ENCODE assay signal across 8 cellular contexts in the genomic region with DNA sequence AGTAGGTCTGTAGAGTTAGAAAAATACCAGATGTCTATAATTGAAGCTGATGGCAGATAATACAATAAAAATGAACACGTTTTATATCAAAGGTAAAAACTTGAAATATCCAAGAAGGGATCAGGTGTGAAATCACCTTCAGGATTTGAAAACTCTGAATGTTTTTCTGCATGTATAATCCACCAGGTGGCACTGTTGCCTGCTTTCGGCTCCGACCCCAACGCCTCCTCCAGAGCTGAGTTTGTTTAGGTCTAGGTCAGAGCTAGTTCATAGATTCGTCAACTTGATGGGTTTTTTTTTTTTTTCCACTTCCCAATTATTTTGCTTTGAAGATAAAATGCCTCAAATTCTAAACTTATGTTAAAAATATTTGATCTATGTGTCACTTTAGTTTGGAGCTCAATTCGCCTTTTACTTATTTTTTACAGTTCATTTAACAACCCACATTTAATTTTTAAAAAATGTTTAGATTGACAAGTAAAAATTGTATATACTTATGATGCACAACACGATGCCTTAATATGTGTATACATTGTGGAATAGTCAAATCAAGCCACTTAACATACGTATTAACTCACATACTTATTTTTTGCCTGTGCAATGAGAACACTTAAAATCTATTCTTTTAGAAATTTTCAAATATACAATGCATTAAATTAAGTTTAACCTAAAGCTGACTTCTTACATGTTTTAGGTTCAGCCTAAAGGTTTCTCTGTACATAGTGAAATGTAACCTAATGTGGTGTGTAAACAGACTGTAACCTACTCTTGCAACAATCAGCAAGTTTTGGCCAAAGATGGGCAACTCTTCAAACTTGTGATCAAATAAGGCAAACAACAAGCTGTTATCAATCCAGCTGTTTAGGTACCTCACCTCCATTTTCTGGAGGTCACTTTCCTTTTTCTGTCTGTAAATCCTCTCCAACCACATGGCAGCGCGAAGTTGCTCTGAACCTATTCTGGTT. TPM values are rescaled to one million over a fixed set of nuclear protein-coding genes. Genes with fewer than 3 reads are reported as not detected.
A peak's percentile ranks its signal among the peaks of the same experiment; 100 is the strongest.
DNase-seq lines count a peak whose midpoint lies in the region; ATAC-seq, FAIRE-seq and TF ChIP-seq lines count a peak whose summit lies in the region.

No MANE protein-coding gene starts in this region.

- H3K36me3 ChIP-seq in bronchial epithelial cell (ENCODE audit: control insufficient read depth, insufficient read depth, low read length) (no peaks in the 10 kb centered on the region), kidney (ENCODE audit: control insufficient read depth in 1 of 2, insufficient read depth in 2 of 2, low read length in 2 of 2) (no peaks in the 10 kb centered on the region)

- H3K4me1 ChIP-seq in kidney (ENCODE audit: control insufficient read depth in 1 of 2, insufficient read depth in 1 of 2, low read depth in 1 of 2, low read length in 2 of 2): no peaks in the 10 kb centered on the region

- peak; percentile 52 for TF ChIP-seq CTCF in GM20000 (IDR thresholded peaks at IDR 0.05; ENCODE audit: extremely low read depth, missing control alignments)
- TF ChIP-seq CTCF in WI38 (IDR thresholded peaks at IDR 0.05; ENCODE audit: low read depth, low read length): peak; percentile 51
- TF ChIP-seq CTCF in bronchial epithelial cell (IDR thresholded peaks at IDR 0.05; ENCODE audit: insufficient read depth, low read length, severe bottlenecking): peak; percentile 68
- TF ChIP-seq CTCF in kidney (IDR thresholded peaks at IDR 0.05; ENCODE audit: borderline replicate concordance, extremely low read depth, insufficient read depth): peak; percentile 87

- DNase-seq in CD1c-positive myeloid dendritic cell (ENCODE audit: extremely low spot score) (peak; percentile 65), GM20000 (ENCODE audit: low spot score) (peak; percentile 56), NCI-H2029 treated with DMSO at 0.1 percent for 48 hours (lab: John Stamatoyannopoulos, UW) (peak; percentile 63), bronchial epithelial cell (ENCODE audit: low read depth) (peak; percentile 37), kidney (peak; percentile 79)
- peak; percentile 56 to 63 for DNase-seq in stimulated activated CD4-positive, alpha-beta T cell treated with anti-CD3 and anti-CD28 coated beads, Interleukin-2, amount 100 ng/mL, for 24 hours

- FAIRE-seq in bronchial epithelial cell (lab: Jason Lieb, UNC): no peak
- FAIRE-seq in kidney (lab: Jason Lieb, UNC): peak; percentile 97

- H3K9me3 ChIP-seq in kidney (ENCODE audit: control insufficient read depth in 1 of 2, low read length in 2 of 2): no peaks in the 10 kb centered on the region

- no peaks in the 10 kb centered on the region for H3K27me3 ChIP-seq in bronchial epithelial cell (ENCODE audit: control insufficient read depth, insufficient read depth, low read length)

- H3K4me3 ChIP-seq in WI38 (ENCODE audit: low read depth, low read length) (no peak overlapping the region), bronchial epithelial cell (ENCODE audit: low read depth, low read length) (no peak overlapping the region), kidney (ENCODE audit: low read length in 2 of 2) (no peak overlapping the region)

- no peak for ATAC-seq in GM18858 (IDR thresholded peaks at IDR 0.05; ENCODE audit: unreplicated experiment)

- no peak overlapping the region for H3K9ac ChIP-seq in kidney (ENCODE audit: low read length in 2 of 2)

- intact Hi-C loops in kidney (cut with DNase I): loop anchor here (10.0 kb wide), 1 partner anchor 314 kb away; no protein-coding TSS in a partner anchor

- no peak overlapping the region for H3K27ac ChIP-seq in kidney (ENCODE audit: low read depth in 2 of 2, low read length in 2 of 2)

RNA-seq across cellular contexts. Expression of gene ENPP4, which starts 39.4 kb away (rescaled TPM):
- 0.26 and 1.4 TPM in 2 replicates for total RNA-seq in bronchial epithelial cell
- 28.8 TPM for total RNA-seq in kidney
- polyA plus RNA-seq in kidney (ENCODE audit: insufficient read depth, low read depth, low replicate concordance): 11.5 TPM

Comparison
In these comparisons a context has a peak if more than half of its experiments do, and no peak if none do; other contexts are left out.
1. RNA of gene ENPP4, which starts 39.4 kb away (total RNA-seq): 28.8 TPM in kidney (single experiment); 0.26 to 1.4 TPM in bronchial epithelial cell; every median in the first group is over 10 times any median in the second.
2. Peak in every context shown above with its lines, with median percentiles within 50 percentile points of each other: DNase-seq and CTCF ChIP-seq.